Comparison of ENCODE assay signal across 8 cellular contexts in genomic region chr17:41496803-41497484, GRCh38. TPM values are rescaled to one million over a fixed set of nuclear protein-coding genes. Genes with fewer than 3 reads are reported as not detected.
DNase-seq lines count a peak whose midpoint lies in the region; ATAC-seq and TF ChIP-seq lines count a peak whose summit lies in the region.

No MANE protein-coding gene starts in this region.

- H2BK120ac ChIP-seq in mesendoderm (ENCODE audit: low read depth, low read length): no peak overlapping the region

- POLR2A ChIA-PET in HEK293T (lab: Yijun Ruan, JAX): interaction anchor here (1.2 kb wide), 1 partner anchor 9 kb away, joined by 3 read pairs; no protein-coding TSS in a partner anchor

- no peak overlapping the region for H3K4me2 ChIP-seq in mesendoderm (ENCODE audit: low read length)

- ATAC-seq in stimulated activated effector memory CD8-positive, alpha-beta T cell treated with anti-CD3 and anti-CD28 coated beads, Interleukin-12 subunit alpha, Interleukin-12 subunit beta, amount 100 ng/mL, for 72 hours: peak; percentile 95
- no peak for ATAC-seq in GM18873 (IDR thresholded peaks at IDR 0.05; ENCODE audit: low FRiP score, unreplicated experiment)

- no peaks in the 10 kb centered on the region for H3K9me3 Mint-ChIP-seq in activated CD4-positive, alpha-beta T cell treated with anti-CD3 and anti-CD28 coated beads, Interleukin-2, amount 10 ng/mL, durations not matched to agents 24 days and 14 days
- no peaks in the 10 kb centered on the region for H3K9me3 Mint-ChIP-seq in stimulated activated effector memory CD8-positive, alpha-beta T cell treated with anti-CD3 and anti-CD28 coated beads, Interleukin-12 subunit alpha, Interleukin-12 subunit beta, amount 100 ng/mL, for 72 hours

- H3K79me2 ChIP-seq in mesendoderm (ENCODE audit: control insufficient read depth, insufficient read depth, low read length): no peaks in the 10 kb centered on the region

- H3K4ac ChIP-seq in mesendoderm (ENCODE audit: low read depth, low read length): no peak overlapping the region

- peak overlapping the region; percentile 79 for H4K5ac ChIP-seq in mesendoderm (ENCODE audit: low read length)

- no peak overlapping the region for H3K9ac ChIP-seq in mesendoderm (ENCODE audit: low read length)

- H3K27me3 Mint-ChIP-seq in activated CD4-positive, alpha-beta T cell treated with anti-CD3 and anti-CD28 coated beads, Interleukin-2, amount 10 ng/mL, durations not matched to agents 24 days and 14 days: peaks cover 4% of the 10 kb centered on the region

- intact Hi-C loops in activated CD4-positive, alpha-beta T cell treated with anti-CD3 and anti-CD28 coated beads, Interleukin-2, amount 10 ng/mL, durations not matched to agents 24 days and 14 days (cut with micrococcal nuclease): loop anchor here (2.0 kb wide), 2 partner anchors 588 to 694 kb away; no protein-coding TSS in a partner anchor
- intact Hi-C loops in dorsolateral prefrontal cortex (cut with DNase I): no loop called here

- TF ChIP-seq CTCF in dorsolateral prefrontal cortex (IDR thresholded peaks at IDR 0.05 in 54 of 56, conservative IDR thresholded peaks at IDR 0.05 in 2 of 56; ENCODE audit: low read depth in 1 of 56, partially characterized antibody in 56 of 56): peak in 49 of 56 donors; percentile 9 to 59 (median 37)

- H3K4me1 Mint-ChIP-seq in activated CD4-positive, alpha-beta T cell treated with anti-CD3 and anti-CD28 coated beads, Interleukin-2, amount 10 ng/mL, durations not matched to agents 24 days and 14 days: peaks cover 13% of the 10 kb centered on the region
- peaks cover 26% of the 10 kb centered on the region for H3K4me1 Mint-ChIP-seq in stimulated activated effector memory CD8-positive, alpha-beta T cell treated with anti-CD3 and anti-CD28 coated beads, Interleukin-12 subunit alpha, Interleukin-12 subunit beta, amount 100 ng/mL, for 72 hours

- H3K27ac ChIP-seq in dorsolateral prefrontal cortex: no peak overlapping the region
- no peak overlapping the region for H3K27ac ChIP-seq in mesendoderm (ENCODE audit: low read depth, low read length)

- H2AK5ac ChIP-seq in mesendoderm (ENCODE audit: low read length): peak overlapping the region; percentile 74

- peaks cover 0 to 8% (median 0%) of the 10 kb centered on the region in 45 donors for H3K27me3 ChIP-seq in dorsolateral prefrontal cortex
- no peaks in the 10 kb centered on the region for H3K27me3 ChIP-seq in mesendoderm (ENCODE audit: insufficient read depth, low read length, poor library complexity)

- H3K36me3 Mint-ChIP-seq in activated CD4-positive, alpha-beta T cell treated with anti-CD3 and anti-CD28 coated beads, Interleukin-2, amount 10 ng/mL, durations not matched to agents 24 days and 14 days (ENCODE audit: low read depth): no peaks in the 10 kb centered on the region
- no peaks in the 10 kb centered on the region for H3K36me3 Mint-ChIP-seq in stimulated activated effector memory CD8-positive, alpha-beta T cell treated with anti-CD3 and anti-CD28 coated beads, Interleukin-12 subunit alpha, Interleukin-12 subunit beta, amount 100 ng/mL, for 72 hours

- H3K79me1 ChIP-seq in mesendoderm (ENCODE audit: low read length): no peaks in the 10 kb centered on the region

- no peak overlapping the region for H2BK5ac ChIP-seq in mesendoderm (ENCODE audit: low read length)

- no peak overlapping the region for H3K18ac ChIP-seq in mesendoderm (ENCODE audit: low read length)

- H3K23ac ChIP-seq in mesendoderm (ENCODE audit: low read length): no peak overlapping the region

- DNase-seq in Daoy (ENCODE audit: low read depth) (peak; percentile 95), HEK293T (ENCODE audit: extremely low spot score) (peak; percentile 69), NCI-H460 (ENCODE audit: extremely low read depth, low read depth) (peak; percentile 85), dorsolateral prefrontal cortex (peak in 2 of 10 donors; percentile 19 to 51), mesendoderm (peak; percentile 93)
- peak; percentile 91 for DNase-seq in activated CD4-positive, alpha-beta T cell treated with anti-CD3 and anti-CD28 coated beads, Interleukin-2, amount 10 ng/mL, durations not matched to agents 24 days and 14 days
- peak; percentile 46 to 74 for DNase-seq in stimulated activated effector memory CD8-positive, alpha-beta T cell treated with anti-CD3 and anti-CD28 coated beads, Interleukin-12 subunit alpha, Interleukin-12 subunit beta, amount 100 ng/mL, for 72 hours (ENCODE audit: low spot score in 2 of 2)

- H4K8ac ChIP-seq in mesendoderm (ENCODE audit: low read depth, low read length): no peak overlapping the region

- H3K4me3 Mint-ChIP-seq in activated CD4-positive, alpha-beta T cell treated with anti-CD3 and anti-CD28 coated beads, Interleukin-2, amount 10 ng/mL, durations not matched to agents 24 days and 14 days: peak overlapping the region; percentile 17
- H3K4me3 Mint-ChIP-seq in stimulated activated effector memory CD8-positive, alpha-beta T cell treated with anti-CD3 and anti-CD28 coated beads, Interleukin-12 subunit alpha, Interleukin-12 subunit beta, amount 100 ng/mL, for 72 hours: peak overlapping the region; percentile 9

- H3K36me3 ChIP-seq in mesendoderm (ENCODE audit: control insufficient read depth, insufficient read depth, low read length): no peaks in the 10 kb centered on the region

- CTCF ChIA-PET in HEK293T (lab: Yijun Ruan, JAX): interaction anchor here (0.6 to 0.9 kb wide), 2 partner anchors 9 to 169 kb away, joined by 3 to 7 read pairs; no protein-coding TSS in a partner anchor

- peaks cover 11% of the 10 kb centered on the region for H3K4me1 ChIP-seq in mesendoderm (ENCODE audit: control insufficient read depth, low read depth, low read length)

- peak overlapping the region; percentile 30 for H3K27ac Mint-ChIP-seq in activated CD4-positive, alpha-beta T cell treated with anti-CD3 and anti-CD28 coated beads, Interleukin-2, amount 10 ng/mL, durations not matched to agents 24 days and 14 days
- peak overlapping the region; percentile 85 for H3K27ac Mint-ChIP-seq in stimulated activated effector memory CD8-positive, alpha-beta T cell treated with anti-CD3 and anti-CD28 coated beads, Interleukin-12 subunit alpha, Interleukin-12 subunit beta, amount 100 ng/mL, for 72 hours

- H2BK15ac ChIP-seq in mesendoderm (replicated peaks; ENCODE audit: low read depth): no peak overlapping the region

- no peak overlapping the region for H3K4me3 ChIP-seq in dorsolateral prefrontal cortex
- no peak overlapping the region for H3K4me3 ChIP-seq in mesendoderm (ENCODE audit: low read length)

- WGBS in mesendoderm (ENCODE audit: extremely low coverage, insufficient coverage, low lambda C conversion rate): no CpG with 5 or more reads among the region's 12 CpGs

- H3K56ac ChIP-seq in mesendoderm (ENCODE audit: low read length): peak overlapping the region; percentile 67

TF ChIP-seq in HEK293T, 16 proteins besides CTCF, POLR2A, EP300 and RAD21 (continues in another document):
- TF ChIP-seq TARDBP (IDR thresholded peaks at IDR 0.05): no peak
- TF ChIP-seq ARNT (IDR thresholded peaks at IDR 0.05): no peak
- TF ChIP-seq LEF1 (IDR thresholded peaks at IDR 0.05; ENCODE audit: borderline replicate concordance): no peak
- no peak for TF ChIP-seq HDGF (IDR thresholded peaks at IDR 0.05; ENCODE audit: borderline replicate concordance)
- TF ChIP-seq BHLHE40 (IDR thresholded peaks at IDR 0.05; ENCODE audit: borderline replicate concordance): no peak
- TF ChIP-seq NFRKB (IDR thresholded peaks at IDR 0.05): no peak
- no peak for TF ChIP-seq L3MBTL2 (conservative IDR thresholded peaks at IDR 0.05)

RNA-seq across cellular contexts. Expression of gene KRT36, which starts 7.2 kb away (rescaled TPM):
- total RNA-seq in Daoy (2014; rRNA removed; shearing (Covaris generic)): not detected in 2 replicates
- not detected in 2 replicates for total RNA-seq in NCI-H460 (2014; rRNA removed; shearing (Covaris generic))
- polyA plus RNA-seq in NCI-H460 (2014; cell fraction: nucleus; rRNA removed): not detected in 2 replicates
- not detected in 2 replicates for total RNA-seq in activated CD4-positive, alpha-beta T cell treated with anti-CD3 and anti-CD28 coated beads, Interleukin-2, amount 10 ng/mL, durations not matched to agents 24 days and 14 days
- not detected for total RNA-seq in dorsolateral prefrontal cortex
- polyA plus RNA-seq in mesendoderm (2013, experiment 1 of 2): not detected
- polyA plus RNA-seq in mesendoderm (2013, experiment 2 of 2): not detected

RNA-seq across cellular contexts. Expression of gene KRT13, which starts 8.5 kb away (rescaled TPM):
- not detected in 2 replicates for total RNA-seq in Daoy (2014; rRNA removed; shearing (Covaris generic))
- total RNA-seq in NCI-H460 (2014; rRNA removed; shearing (Covaris generic)): not detected in 2 replicates
- polyA plus RNA-seq in NCI-H460 (2014; cell fraction: nucleus; rRNA removed): not detected in 2 replicates
- total RNA-seq in activated CD4-positive, alpha-beta T cell treated with anti-CD3 and anti-CD28 coated beads, Interleukin-2, amount 10 ng/mL, durations not matched to agents 24 days and 14 days: not detected in 2 replicates
- total RNA-seq in dorsolateral prefrontal cortex: 1 to 10 TPM in 2 of 120 experiments, under 1 TPM in 1, not detected in 117; 0.70 to 1.8 (median 1.2) TPM
- not detected for polyA plus RNA-seq in mesendoderm (2013, experiment 1 of 2)
- polyA plus RNA-seq in mesendoderm (2013, experiment 2 of 2): not detected

RNA-seq across cellular contexts. Expression of gene KRT35, which starts 16.0 kb away (rescaled TPM):
- not detected in 2 replicates for total RNA-seq in Daoy (2014; rRNA removed; shearing (Covaris generic))
- not detected in 2 replicates for total RNA-seq in NCI-H460 (2014; rRNA removed; shearing (Covaris generic))
- polyA plus RNA-seq in NCI-H460 (2014; cell fraction: nucleus; rRNA removed): not detected in 2 replicates
- total RNA-seq in activated CD4-positive, alpha-beta T cell treated with anti-CD3 and anti-CD28 coated beads, Interleukin-2, amount 10 ng/mL, durations not matched to agents 24 days and 14 days: not detected in 2 replicates
- not detected for total RNA-seq in dorsolateral prefrontal cortex
- not detected for polyA plus RNA-seq in mesendoderm (2013, experiment 1 of 2)
- polyA plus RNA-seq in mesendoderm (2013, experiment 2 of 2): not detected

RNA-seq across cellular contexts. Expression of gene KRT15, which starts 21.7 kb away (rescaled TPM):
- total RNA-seq in Daoy (2014; rRNA removed; shearing (Covaris generic)): 0.51 and 3.1 TPM in 2 replicates
- 3.7 and 6.0 TPM in 2 replicates for total RNA-seq in NCI-H460 (2014; rRNA removed; shearing (Covaris generic))
- polyA plus RNA-seq in NCI-H460 (2014; cell fraction: nucleus; rRNA removed): 4.4 and 5.8 TPM in 2 replicates
- not detected in 2 replicates for total RNA-seq in activated CD4-positive, alpha-beta T cell treated with anti-CD3 and anti-CD28 coated beads, Interleukin-2, amount 10 ng/mL, durations not matched to agents 24 days and 14 days
- total RNA-seq in dorsolateral prefrontal cortex: 1 to 10 TPM in 4 of 120 experiments, under 1 TPM in 10, not detected in 106; 0.09 to 1.3 (median 0.78) TPM
- 0.15 TPM for polyA plus RNA-seq in mesendoderm (2013, experiment 1 of 2)
- polyA plus RNA-seq in mesendoderm (2013, experiment 2 of 2): 0.21 TPM

RNA-seq across cellular contexts. Expression of gene KRT32, which starts 29.8 kb away (rescaled TPM):
- total RNA-seq in Daoy (2014; rRNA removed; shearing (Covaris generic)): 0.06 TPM in 2 replicates
- not detected in 2 replicates for total RNA-seq in NCI-H460 (2014; rRNA removed; shearing (Covaris generic))
- polyA plus RNA-seq in NCI-H460 (2014; cell fraction: nucleus; rRNA removed): not detected in 2 replicates
- total RNA-seq in activated CD4-positive, alpha-beta T cell treated with anti-CD3 and anti-CD28 coated beads, Interleukin-2, amount 10 ng/mL, durations not matched to agents 24 days and 14 days: not detected in 2 replicates
- not detected for total RNA-seq in dorsolateral prefrontal cortex
- polyA plus RNA-seq in mesendoderm (2013, experiment 1 of 2): not detected
- not detected for polyA plus RNA-seq in mesendoderm (2013, experiment 2 of 2)
